In genomic region chr15:48505067-48505466, GRCh38 we compare ENCODE assay signal across 1 cellular context.
TF ChIP-seq lines count a peak whose summit lies in the region.

No MANE protein-coding gene starts in this region.

TF ChIP-seq in K562, 482 proteins besides CTCF, POLR2A, EP300 and RAD21 (continued from another document):
- no peak for TF ChIP-seq PRDM10 (IDR thresholded peaks at IDR 0.05; ENCODE audit: partially characterized antibody)
- no peak for TF ChIP-seq MAZ (CRISPR knock-in tag; conservative IDR thresholded peaks at IDR 0.05 in 1 of 2, IDR thresholded peaks at IDR 0.05 in 1 of 2)
- TF ChIP-seq ZNF316 (IDR thresholded peaks at IDR 0.05): peak; percentile 76
- peak; percentile 53 for TF ChIP-seq C11orf30 (IDR thresholded peaks at IDR 0.05; ENCODE audit: low read depth)
TF ChIP-seq in K562: peak in this region for 3.
